ENCODE assay signal across 6 cellular contexts in the genomic region with DNA sequence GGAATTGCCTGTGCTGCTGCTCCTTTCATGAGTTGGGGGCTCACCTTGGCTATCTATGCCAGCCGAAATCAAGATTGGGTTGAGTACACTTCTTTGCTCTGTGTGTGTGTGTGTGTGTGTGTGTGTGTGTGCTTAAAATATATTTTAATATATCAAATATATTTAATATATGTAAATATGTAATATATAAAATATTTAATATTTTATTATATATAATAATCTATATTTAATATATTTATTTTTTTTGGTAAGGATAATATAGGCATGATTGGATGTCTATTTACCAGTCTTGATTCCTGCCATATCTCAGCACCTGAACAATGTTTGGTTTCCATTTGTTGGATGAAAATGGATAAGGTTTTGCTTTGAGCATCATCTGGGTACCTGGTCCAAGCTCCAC.
"Had no signal": no experiment of that assay in that cellular context is flagged by ENCODE, and none has a peak within 500 bp of the region (broad histone marks: within the 10 kb centered on the region; RNA-seq: fewer than 3 reads in every experiment).

No MANE protein-coding gene starts in this region.

- H3K27ac Mint-ChIP-seq: IgD-negative memory B cell had no signal

- ATAC-seq: HepG2, K562 had no signal

- H3K9me3 Mint-ChIP-seq: IgD-negative memory B cell had no signal

- DNase-seq: IMR-90, KBM-7, KG1 had no signal

- H3K4me1 Mint-ChIP-seq: IgD-negative memory B cell had no signal

- H3K4me3 Mint-ChIP-seq: IgD-negative memory B cell had no signal
